In the genomic region with DNA sequence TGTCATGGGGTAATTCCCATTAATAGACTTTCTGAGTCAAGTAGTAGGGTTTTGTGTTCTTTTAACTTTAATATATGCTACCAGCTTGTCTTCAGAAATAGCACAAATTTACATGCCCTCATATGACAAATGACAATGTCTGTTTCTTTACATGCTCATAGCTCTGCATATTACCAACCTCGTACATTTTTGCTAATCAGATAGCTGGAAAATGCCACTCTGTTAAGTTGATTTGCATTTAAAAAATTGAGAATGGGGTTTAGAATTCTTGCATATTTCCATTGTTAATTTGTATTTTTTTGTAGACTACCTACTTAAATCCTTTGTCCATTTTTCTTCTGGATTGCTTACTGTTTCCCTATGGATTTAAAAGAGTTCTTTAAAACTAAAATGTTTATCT, we compare ENCODE assay signal across 25 cellular contexts. TPM values are rescaled to one million over a fixed set of nuclear protein-coding genes. Genes with fewer than 3 reads are reported as not detected.
"Had no signal": no experiment of that assay in that cellular context is flagged by ENCODE, and none has a peak within 500 bp of the region (broad histone marks: within the 10 kb centered on the region; RNA-seq: fewer than 3 reads in every experiment).

No MANE protein-coding gene starts in this region.

- ATAC-seq: stimulated activated effector memory CD8-positive, alpha-beta T cell treated with anti-CD3 and anti-CD28 coated beads, Interleukin-12 subunit alpha, Interleukin-12 subunit beta, amount 100 ng/mL, for 72 hours; stimulated activated memory B cell treated with anti-CD40 and anti-IgM and Interleukin-4, amounts not matched to agents 10 μg/mL and 1 μg/mL and 100 μg/mL, for 72 hours; stimulated activated naive B cell treated with anti-CD40 and anti-IgM and Interleukin-4, amounts not matched to agents 10 μg/mL and 1 μg/mL and 100 μg/mL, for 72 hours; stimulated activated naive CD8-positive, alpha-beta T cell treated with anti-CD3 and anti-CD28 coated beads, Interleukin-15, amount 100 ng/mL, for 72 hours; stimulated activated naive CD8-positive, alpha-beta T cell treated with anti-CD3 and anti-CD28 coated beads, Interleukin-15, Interleukin-2, amounts not matched to agents 100 U/mL and 50 U/mL, for 24 hours had no signal

- H3K4me3 ChIP-seq: stomach, suprapubic skin, testis, thoracic aorta, thyroid gland, tibial artery, tibial nerve, transverse colon, upper lobe of left lung, upper lobe of right lung, uterus, vagina had no signal

- H3K27ac ChIP-seq: stomach, suprapubic skin, testis, thoracic aorta, thyroid gland, tibial artery, tibial nerve, transverse colon, upper lobe of left lung, upper lobe of right lung, uterus, vagina had no signal

- DNase-seq: stimulated activated CD4-positive, alpha-beta T cell treated with anti-CD3 and anti-CD28 coated beads, Interleukin-2, amount 100 ng/mL, for 48 hours; stimulated activated CD4-positive, alpha-beta T cell treated with anti-CD3 and anti-CD28 coated beads, Interleukin-4, amount 100 ng/mL, for 1 hour; stimulated activated CD4-positive, alpha-beta T cell treated with anti-CD3 and anti-CD28 coated beads, Interleukin-4, amount 100 ng/mL, for 24 hours; stimulated activated CD4-positive, alpha-beta T cell treated with anti-CD3 and anti-CD28 coated beads, Interleukin-4, amount 100 ng/mL, for 4 hours; stimulated activated naive B cell treated with anti-CD40 and anti-IgM and Interleukin-4, amounts not matched to agents 10 μg/mL and 1 μg/mL and 100 μg/mL, for 72 hours; stimulated activated naive CD4-positive, alpha-beta T cell; stimulated activated naive CD4-positive, alpha-beta T cell treated with Interleukin-2 at 50 U/mL for 16 hours; stimulated activated naive CD8-positive, alpha-beta T cell treated with anti-CD3 and anti-CD28 coated beads, Interleukin-15, amount 100 ng/mL, for 72 hours; stimulated activated naive CD8-positive, alpha-beta T cell treated with anti-CD3 and anti-CD28 coated beads, Interleukin-15, Interleukin-2, amounts not matched to agents 100 U/mL and 50 U/mL, for 24 hours; substantia nigra; testis; thyroid gland; tibial artery; transverse colon; upper lobe of left lung; upper lobe of right lung; uterus had no signal

- H3K9me3 ChIP-seq: stomach, suprapubic skin, testis, thoracic aorta, thyroid gland, tibial artery, tibial nerve, transverse colon, upper lobe of left lung, upper lobe of right lung, uterus, vagina had no signal

- H3K36me3 ChIP-seq: stomach, suprapubic skin, thoracic aorta, thyroid gland, tibial artery, tibial nerve, transverse colon, upper lobe of left lung, upper lobe of right lung, uterus, vagina had no signal

- H3K4me1 ChIP-seq: testis, thyroid gland, tibial artery, transverse colon, upper lobe of right lung, uterus had no signal

- H3K27me3 ChIP-seq: suprapubic skin, testis, thyroid gland, tibial nerve, upper lobe of left lung, upper lobe of right lung, uterus, vagina had no signal

RNA-seq across cellular contexts. Expression of a gene that starts 9.3 kb away (rescaled TPM):
- polyA plus RNA-seq: stomach, urinary bladder had no signal
